In genomic region chr6:35318200-35318844, GRCh38 we compare ENCODE assay signal across 2 cellular contexts.
TF ChIP-seq lines count a peak whose summit lies in the region.

No MANE protein-coding gene starts in this region.

TF ChIP-seq in PFSK-1, 5 proteins besides CTCF, POLR2A, EP300 and RAD21:
- TF ChIP-seq POLR2AphosphoS5 (IDR thresholded peaks at IDR 0.05; ENCODE audit: low read depth, low read length) = peak; percentile 79
- TF ChIP-seq FOXP2 (optimal IDR thresholded peaks at IDR 0.05; ENCODE audit: borderline replicate concordance, extremely low read depth, extremely low read length, insufficient read depth) = peak; percentile 39
- peak; percentile 80; the same call in 1 of the 2 replicates for TF ChIP-seq TAF1 (IDR thresholded peaks at IDR 0.05; ENCODE audit: borderline replicate concordance, insufficient read depth, low read length)
- TF ChIP-seq SIN3A (IDR thresholded peaks at IDR 0.05; ENCODE audit: borderline replicate concordance, insufficient read depth, low read length) = no peak
TF ChIP-seq in PFSK-1: peak in this region for 3.

TF ChIP-seq in endothelial cell of umbilical vein, 7 proteins besides CTCF, POLR2A, EP300 and RAD21:
- TF ChIP-seq POLR2AphosphoS5 (IDR thresholded peaks at IDR 0.05; ENCODE audit: insufficient read depth, low read depth, low read length) = peak; percentile 47
- TF ChIP-seq MAX (IDR thresholded peaks at IDR 0.05; ENCODE audit: insufficient read depth, insufficient read length) = no peak
- TF ChIP-seq EZH2 (IDR thresholded peaks at IDR 0.05; ENCODE audit: borderline replicate concordance, low read depth, low read length, severe bottlenecking) = peak; percentile 50
